Comparison of ENCODE assay signal across 8 cellular contexts in the genomic region with DNA sequence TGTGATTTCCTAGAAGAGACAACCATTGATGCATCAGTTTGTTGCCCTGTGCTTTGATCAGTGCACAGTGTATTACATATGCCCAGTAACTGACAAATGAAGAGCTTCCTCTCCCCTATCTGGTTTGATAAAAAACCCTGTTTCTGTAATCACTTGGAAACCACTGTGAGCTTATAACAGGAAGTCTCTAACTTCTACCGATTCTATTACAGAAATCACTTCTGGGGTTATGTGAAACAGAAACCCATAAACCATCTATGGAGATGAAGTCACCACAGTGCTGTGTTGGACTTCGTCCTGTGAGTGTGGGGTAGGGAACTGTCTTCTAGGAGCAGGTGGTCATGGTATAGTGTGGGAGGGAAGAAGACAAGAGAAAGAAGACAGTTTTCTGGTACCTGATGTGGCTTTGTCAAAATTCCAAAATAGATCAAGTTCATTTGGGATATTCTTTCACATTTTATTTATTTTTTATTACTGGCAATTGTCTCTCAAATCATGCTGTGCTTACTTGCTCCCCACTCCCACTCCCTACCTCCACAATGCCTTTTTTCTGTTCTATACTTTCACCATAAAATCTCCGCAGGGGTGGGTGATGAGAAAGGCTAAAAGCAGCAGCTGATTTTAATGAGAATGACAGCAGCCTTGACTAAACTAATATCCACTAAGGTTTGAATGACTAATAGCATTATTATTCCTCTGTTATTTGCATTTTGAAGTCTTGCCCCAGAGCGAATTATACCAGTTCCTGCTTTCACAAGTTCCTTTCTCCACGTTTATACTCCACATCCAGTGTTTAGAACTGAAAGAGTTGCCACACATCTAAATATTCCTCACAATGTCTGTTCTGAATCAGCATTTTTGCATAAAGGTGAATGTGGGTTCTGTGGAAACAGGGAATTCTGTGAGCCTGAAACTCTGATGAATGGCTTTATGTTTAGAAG. TPM values are rescaled to one million over a fixed set of nuclear protein-coding genes. Genes with fewer than 3 reads are reported as not detected.
DNase-seq lines count a peak whose midpoint lies in the region; ATAC-seq and TF ChIP-seq lines count a peak whose summit lies in the region.

No MANE protein-coding gene starts in this region.

- no peaks in the 10 kb centered on the region for H3K27me3 ChIP-seq in iPS-20b (ENCODE audit: insufficient read depth, low read length)
- no peaks in the 10 kb centered on the region for H3K27me3 ChIP-seq in right atrium auricular region

- H3K4me3 ChIP-seq in iPS-20b (ENCODE audit: low read length) (peak overlapping the region; percentile 27; the same call in 1 of the 2 replicates), right atrium auricular region (no peak overlapping the region)

- ATAC-seq in GM18499 (IDR thresholded peaks at IDR 0.05; ENCODE audit: insufficient read depth, unreplicated experiment): peak; percentile 92
- peak; percentile 91 for ATAC-seq in HG02623 (IDR thresholded peaks at IDR 0.05; ENCODE audit: unreplicated experiment)

- peak; percentile 22 for DNase-seq in NCI-H460 (ENCODE audit: extremely low read depth, low read depth)
- DNase-seq in right atrium auricular region (ENCODE audit: low spot score): no peak
- DNase-seq in activated T-cell treated with anti-CD3 and anti-CD28 coated beads, Interleukin-2, amount 50 U/mL, for 1 hour: no peak
- no peak for DNase-seq in NCI-H1092 treated with DMSO at 0.1 percent for 48 hours (lab: John Stamatoyannopoulos, UW)
- no peak for DNase-seq in DMS53 (lab: John Stamatoyannopoulos, UW)

- H3K9ac ChIP-seq in iPS-20b (ENCODE audit: low read depth, low read length): no peak overlapping the region

- H3K4me1 ChIP-seq in iPS-20b (ENCODE audit: insufficient read depth, low read length): peaks cover 15% of the 10 kb centered on the region; the same call in 1 of the 2 replicates
- H3K4me1 ChIP-seq in right atrium auricular region: no peaks in the 10 kb centered on the region

- H3K36me3 ChIP-seq in iPS-20b (ENCODE audit: insufficient read depth, low read depth, low read length): no peaks in the 10 kb centered on the region
- no peaks in the 10 kb centered on the region for H3K36me3 ChIP-seq in right atrium auricular region

- no peak for TF ChIP-seq CTCF in right atrium auricular region (IDR thresholded peaks at IDR 0.05)

- H3K9me3 ChIP-seq in iPS-20b (ENCODE audit: insufficient read depth, low read depth, low read length): no peaks in the 10 kb centered on the region
- no peaks in the 10 kb centered on the region for H3K9me3 ChIP-seq in right atrium auricular region

- H3K27ac ChIP-seq in iPS-20b (ENCODE audit: low read length) (no peak overlapping the region), right atrium auricular region (no peak overlapping the region)

RNA-seq across cellular contexts. Expression of gene RND3, which starts 41.7 kb away (rescaled TPM):
- 74.9 and 87.3 TPM in 2 replicates for total RNA-seq in NCI-H460 (2014; rRNA removed; shearing (Covaris generic))
- 25.7 and 39.4 TPM in 2 replicates for polyA plus RNA-seq in NCI-H460 (2014; cell fraction: nucleus; rRNA removed)
- total RNA-seq in right atrium auricular region: 10 to 100 TPM in 1 of 2 donors, 1 to 10 TPM in 1; 9.6 to 25.4 TPM
